In genomic region chr20:41345729-41346067, GRCh38 we compare ENCODE assay signal across 21 cellular contexts. TPM values are rescaled to one million over a fixed set of nuclear protein-coding genes. Genes with fewer than 3 reads are reported as not detected.
DNase-seq lines count a peak whose midpoint lies in the region; ATAC-seq, FAIRE-seq and TF ChIP-seq lines count a peak whose summit lies in the region.
"Had no signal": no experiment of that assay in that cellular context is flagged by ENCODE, and none has a peak within 500 bp of the region (broad histone marks: within the 10 kb centered on the region; RNA-seq: fewer than 3 reads in every experiment).

No MANE protein-coding gene starts in this region.

- H3K4me1 ChIP-seq in right cardiac atrium (ENCODE audit: control insufficient read depth, insufficient read depth, low read length): no peaks in the 10 kb centered on the region
- H3K4me1 ChIP-seq in H1 (replicated peaks in 1 of 4; ENCODE audit: control insufficient read depth in 3 of 4, insufficient read depth in 4 of 4, low read length in 3 of 4): peaks cover 0 to 7% (median 3%) of the 10 kb centered on the region in 4 experiments; a peak in 4 of 7 replicates
- H3K4me1 ChIP-seq in neuronal stem cell (ENCODE audit: control insufficient read depth in 2 of 2, insufficient read depth in 1 of 2, low read depth in 1 of 2, low read length in 2 of 2): peaks cover 3 to 10% of the 10 kb centered on the region in 2 donors
- peaks cover 34% of the 10 kb centered on the region for H3K4me1 ChIP-seq in suprapubic skin

- H4K91ac ChIP-seq in H1 (replicated peaks; ENCODE audit: insufficient read length, low read length) (no peak overlapping the region), neuronal stem cell (ENCODE audit: low read depth, low read length, poor library complexity) (no peak overlapping the region)

- no peak overlapping the region for H3K4me2 ChIP-seq in H1 (ENCODE audit: insufficient read depth in 1 of 2, low read depth in 2 of 2, low read length in 2 of 2)
- H3K4me2 ChIP-seq in neuronal stem cell (ENCODE audit: insufficient read depth, low read length, poor library complexity, severe bottlenecking): no peak overlapping the region
- H3K4me2 ChIP-seq: BLaER1 treated with 17β-estradiol and CSF1 and Interleukin-3, amounts not matched to agents 10 nM and 100 nM had no signal

- no peak overlapping the region for H3K9ac ChIP-seq in H1 (replicated peaks in 1 of 4; ENCODE audit: extremely low read depth in 1 of 4, low read depth in 3 of 4, low read length in 3 of 4)
- peak overlapping the region; percentile 61 for H3K9ac ChIP-seq in neuronal stem cell (ENCODE audit: low read depth, low read length, poor library complexity)
- H3K9ac ChIP-seq: BLaER1 treated with 17β-estradiol and CSF1 and Interleukin-3, amounts not matched to agents 10 nM and 100 nM; GM23248 had no signal

- no peaks in the 10 kb centered on the region for H3K9me3 ChIP-seq in right cardiac atrium (ENCODE audit: control insufficient read depth, low read length)
- H3K9me3 ChIP-seq in H1 (ENCODE audit: insufficient read depth in 2 of 2, low read depth in 1 of 2, low read length in 1 of 2): no peaks in the 10 kb centered on the region
- H3K9me3 ChIP-seq in neuronal stem cell (replicated peaks in 1 of 2; ENCODE audit: control insufficient read depth in 2 of 2, insufficient read depth in 1 of 2, low read depth in 1 of 2, low read length in 2 of 2): no peaks in the 10 kb centered on the region
- H3K9me3 ChIP-seq in suprapubic skin: no peaks in the 10 kb centered on the region
- H3K9me3 ChIP-seq: BLaER1 treated with 17β-estradiol and CSF1 and Interleukin-3, amounts not matched to agents 10 nM and 100 nM; HAP-1 had no signal

- no peak overlapping the region for H4K5ac ChIP-seq in H1 (ENCODE audit: insufficient read length, low read depth, low read length)

- H3K79me1 ChIP-seq in H1 (ENCODE audit: low read depth, low read length) (no peaks in the 10 kb centered on the region), neuronal stem cell (ENCODE audit: low read depth, low read length) (no peaks in the 10 kb centered on the region)

- H3K56ac ChIP-seq in H1 (replicated peaks; ENCODE audit: insufficient read length, low read depth, low read length): no peak overlapping the region

- WGBS in right cardiac atrium: 92% methylated on average over 17 of the region's 17 CpGs
- WGBS in H1 (ENCODE audit: extremely low coverage in 1 of 2, insufficient coverage in 1 of 2, insufficient read length in 1 of 2, insufficient replicate concordance in 2 of 2, low coverage in 1 of 2, low lambda C conversion rate in 2 of 2, missing lambda C conversion rate in 1 of 2), 2 experiments: 86% methylated on average over 17 of the region's 17 CpGs; no CpG with 5 or more reads in 1 of the 2 experiments
- no CpG with 5 or more reads among the region's 17 CpGs for WGBS in neuronal stem cell (ENCODE audit: extremely low coverage in 2 of 2, insufficient read length in 2 of 2, insufficient replicate concordance in 1 of 2), 2 donors
- 91% methylated on average over 16 of the region's 17 CpGs for WGBS in suprapubic skin

- H2AFZ ChIP-seq in H1 (ENCODE audit: low read length) (no peak overlapping the region), neuronal stem cell (ENCODE audit: low read length) (no peak overlapping the region)
- H2AFZ ChIP-seq: GM23248 had no signal

- no peaks in the 10 kb centered on the region; the same call in 1 of the 2 replicates for H3K23me2 ChIP-seq in H1 (ENCODE audit: low read depth, low read length)

- H3K27ac ChIP-seq in right cardiac atrium (ENCODE audit: low read length): no peak overlapping the region
- no peak overlapping the region for H3K27ac ChIP-seq in H1 (ENCODE audit: low read depth, low read length)
- H3K27ac ChIP-seq in neuronal stem cell (replicated peaks; ENCODE audit: low read length): no peak overlapping the region
- peak overlapping the region; percentile 25 for H3K27ac ChIP-seq in suprapubic skin
- H3K27ac ChIP-seq: BLaER1 treated with 17β-estradiol and CSF1 and Interleukin-3, amounts not matched to agents 10 nM and 100 nM; GM23248 had no signal

- H3K36me3 ChIP-seq in H1 (ENCODE audit: control insufficient read depth in 2 of 4, insufficient read depth in 4 of 4, low read length in 3 of 4): no peaks in the 10 kb centered on the region
- H3K36me3 ChIP-seq in neuronal stem cell (replicated peaks in 1 of 2; ENCODE audit: control insufficient read depth in 2 of 2, insufficient read depth in 2 of 2, low read length in 2 of 2): no peaks in the 10 kb centered on the region
- H3K36me3 ChIP-seq in suprapubic skin: peaks cover 44% of the 10 kb centered on the region
- H3K36me3 ChIP-seq: BLaER1 treated with 17β-estradiol and CSF1 and Interleukin-3, amounts not matched to agents 10 nM and 100 nM; HAP-1 had no signal

- H2BK15ac ChIP-seq in H1 (ENCODE audit: low read length) (no peak overlapping the region), neuronal stem cell (ENCODE audit: low read length) (no peak overlapping the region)

- TF ChIP-seq POLR2A in H1 (IDR thresholded peaks at IDR 0.05; ENCODE audit: control extremely low read depth in 1 of 2, low read depth in 2 of 2, low read length in 2 of 2) (no peak), suprapubic skin (IDR thresholded peaks at IDR 0.05) (no peak)

- POLR2A ChIA-PET in H1 (lab: Charles Lee; ENCODE audit: partially characterized antibody): no interaction called here

- no peak overlapping the region for H3K23ac ChIP-seq in H1 (ENCODE audit: insufficient read length)
- H3K23ac ChIP-seq in neuronal stem cell (ENCODE audit: low read depth, low read length, poor library complexity): no peak overlapping the region

- intact Hi-C loops in right cardiac atrium (cut with DNase I): loop anchor here in 2 of 4 donors (10.0 kb wide), 3 partner anchors 69 to 381 kb away; partner anchors contain the start of gene PLCG1 (in 1 of the 2)
- intact Hi-C loops in left cardiac atrium (cut with DNase I): loop anchor here in 1 of 2 donors (10.0 kb wide), 1 partner anchor 371 kb away; no protein-coding TSS in a partner anchor

- H2BK20ac ChIP-seq in H1 (ENCODE audit: low read length): no peak overlapping the region

- TF ChIP-seq CTCF in H1 (IDR thresholded peaks at IDR 0.05; ENCODE audit: control extremely low read depth in 1 of 3, insufficient read depth in 1 of 3, low read depth in 1 of 3, low read length in 3 of 3): no peak
- TF ChIP-seq CTCF in suprapubic skin (IDR thresholded peaks at IDR 0.05): no peak

- H3K79me2 ChIP-seq in H1 (ENCODE audit: control insufficient read depth in 1 of 2, insufficient read depth in 2 of 2, low read length in 2 of 2): no peaks in the 10 kb centered on the region

- H3K27me3 ChIP-seq in right cardiac atrium (ENCODE audit: control insufficient read depth, insufficient read depth): no peaks in the 10 kb centered on the region
- H3K27me3 ChIP-seq in H1 (replicated peaks in 1 of 4; ENCODE audit: control insufficient read depth in 3 of 4, extremely low read depth in 1 of 4, insufficient read depth in 3 of 4, low read length in 3 of 4): no peaks in the 10 kb centered on the region
- no peaks in the 10 kb centered on the region for H3K27me3 ChIP-seq in neuronal stem cell (ENCODE audit: control insufficient read depth in 3 of 3, insufficient read depth in 3 of 3, low read depth in 1 of 3, low read length in 3 of 3)
- H3K27me3 ChIP-seq in suprapubic skin: no peaks in the 10 kb centered on the region
- H3K27me3 ChIP-seq: BLaER1 treated with 17β-estradiol and CSF1 and Interleukin-3, amounts not matched to agents 10 nM and 100 nM had no signal

- 0 out of 2 replicates have a peak overlapping the region, but pooled peaks have one; percentile 11 for H2AK5ac ChIP-seq in H1 (ENCODE audit: low read depth, low read length)
- no peak overlapping the region for H2AK5ac ChIP-seq in neuronal stem cell (ENCODE audit: low read depth, low read length)

- ATAC-seq in right cardiac atrium (no peak), left cardiac atrium (no peak), GM21723 (IDR thresholded peaks at IDR 0.05; ENCODE audit: unreplicated experiment) (no peak)

- H4K20me1 ChIP-seq in H1 (replicated peaks in 1 of 2; ENCODE audit: control insufficient read depth in 1 of 2, insufficient read depth in 2 of 2, low read length in 2 of 2): peaks cover 0 to 1% of the 10 kb centered on the region in 2 experiments
- H4K20me1 ChIP-seq: BLaER1 treated with 17β-estradiol and CSF1 and Interleukin-3, amounts not matched to agents 10 nM and 100 nM had no signal

- H2BK5ac ChIP-seq in H1 (ENCODE audit: low read depth, low read length): no peak overlapping the region
- H2BK5ac ChIP-seq in neuronal stem cell (ENCODE audit: low read length): no peak overlapping the region

- H2BK12ac ChIP-seq in H1 (ENCODE audit: low read depth, low read length) (no peak overlapping the region), neuronal stem cell (ENCODE audit: low read length) (no peak overlapping the region)

- TF ChIP-seq RAD21 in H1 (IDR thresholded peaks at IDR 0.05 in 1 of 2, conservative IDR thresholded peaks at IDR 0.05 in 1 of 2; ENCODE audit: low read depth in 2 of 2, low read length in 2 of 2): no peak

- H3K14ac ChIP-seq in H1 (ENCODE audit: insufficient read length) (no peak overlapping the region), neuronal stem cell (ENCODE audit: low read length) (no peak overlapping the region)

- H3K18ac ChIP-seq in H1 (ENCODE audit: extremely low read depth, low read length) (no peak overlapping the region), neuronal stem cell (ENCODE audit: low read length) (no peak overlapping the region)

- H2BK120ac ChIP-seq in H1 (replicated peaks; ENCODE audit: low read depth, low read length) (no peak overlapping the region), neuronal stem cell (ENCODE audit: low read depth, low read length) (no peak overlapping the region)

- H3K4me3 ChIP-seq in right cardiac atrium (ENCODE audit: low read length) (no peak overlapping the region), H1 (ENCODE audit: extremely low read depth in 1 of 4, insufficient read depth in 2 of 4, low read depth in 3 of 4, low read length in 4 of 4) (no peak overlapping the region), neuronal stem cell (ENCODE audit: low read length in 2 of 2) (peak overlapping the region in 1 of 2 donors; percentile 2), suprapubic skin (no peak overlapping the region)
- H3K4me3 ChIP-seq: BLaER1 treated with 17β-estradiol and CSF1 and Interleukin-3, amounts not matched to agents 10 nM and 100 nM; GM23248; HAP-1 had no signal

- DNase-seq in right cardiac atrium (peak in 2 of 3 donors; percentile 9 to 55), left cardiac atrium (no peak), H1 (ENCODE audit: low read depth in 1 of 2, low spot score in 2 of 2) (no peak), neuronal stem cell (ENCODE audit: low spot score) (no peak), suprapubic skin (ENCODE audit: low spot score in 2 of 2) (no peak), NCI-H1105 treated with DMSO at 0.1 percent for 48 hours (lab: John Stamatoyannopoulos, UW) (no peak), NCI-H2029 treated with DMSO at 0.1 percent for 48 hours (lab: John Stamatoyannopoulos, UW) (no peak)
- DNase-seq: 8988T; ACHN; CD4-positive, CD25-positive, alpha-beta regulatory T cell; DMS153; DMS79 treated with DMSO at 0.1 percent for 48 hours; EL; HFFc6 had no signal

- no peak overlapping the region for H4K8ac ChIP-seq in H1 (ENCODE audit: extremely low read depth, insufficient read depth, low read length)
- no peak overlapping the region for H4K8ac ChIP-seq in neuronal stem cell (ENCODE audit: low read depth, low read length)

- no peak for FAIRE-seq in H1 (lab: Jason Lieb, UNC)
- FAIRE-seq: D721Med, G401.6, GM12891 had no signal

- H3K4ac ChIP-seq in H1 (replicated peaks; ENCODE audit: insufficient read length, low read depth, low read length) (no peak overlapping the region), neuronal stem cell (ENCODE audit: low read length) (no peak overlapping the region)

- CTCF ChIA-PET in H1 (lab: Charles Lee; ENCODE audit: partially characterized antibody): interaction anchor here (0.6 to 3.2 kb wide), 3 partner anchors 17 to 95 kb away, joined by 3 to 13 read pairs (median 6); no protein-coding TSS in a partner anchor

- TF ChIP-seq EP300 in H1 (IDR thresholded peaks at IDR 0.05; ENCODE audit: borderline replicate concordance in 1 of 2, low read depth in 2 of 2, low read length in 2 of 2) (no peak), suprapubic skin (IDR thresholded peaks at IDR 0.05) (no peak)

RNA-seq across cellular contexts. Expression of gene LPIN3, which starts 5.1 kb away (rescaled TPM):
- 10 to 100 TPM in 3 of 4 donors, 1 to 10 TPM in 1; 9.3 to 14.8 (median 13.2) TPM for total RNA-seq in right cardiac atrium
- polyA plus RNA-seq in right cardiac atrium: 18.2 TPM
- 10 to 100 TPM; 12.1 to 12.9 TPM for total RNA-seq in left cardiac atrium
- 3.1 and 3.7 TPM in 2 replicates for total RNA-seq in H1 (2021; fragmentation: NEBNext Ultra II Directional; extraction: Animal tissue kit (Norgen Biotek cat#: 25700))
- polyA plus RNA-seq in H1 (2011; rRNA removed): 3.9 and 5.1 TPM in 2 replicates
- 5.4 TPM for polyA plus RNA-seq in H1 (2011; cell fraction: cytosol; rRNA removed)
- polyA plus RNA-seq in H1 (2011; cell fraction: nucleus; rRNA removed): 41.9 TPM
- polyA plus RNA-seq in H1 (2012, experiment 1 of 2): 3.7 to 5.9 TPM (median 5.6 TPM) in 4 replicates
- 3.7 TPM for polyA plus RNA-seq in H1 (2012, experiment 2 of 2)
- 4.0 TPM for polyA plus RNA-seq in H1 (2013, experiment 1 of 2)
- 4.1 TPM for polyA plus RNA-seq in H1 (2013, experiment 2 of 2)
- polyA minus RNA-seq in H1 (2011; rRNA and poly(A)+ RNA removed): 3.3 and 3.7 TPM in 2 replicates
- 2.3 TPM for polyA minus RNA-seq in H1 (2011; cell fraction: cytosol; rRNA and poly(A)+ RNA removed)
- 10.7 TPM for polyA minus RNA-seq in H1 (2011; cell fraction: nucleus; rRNA and poly(A)+ RNA removed)
- polyA plus RNA-seq in neuronal stem cell (2013, experiment 1 of 2): 3.8 TPM
- polyA plus RNA-seq in neuronal stem cell (2013, experiment 2 of 2): 3.5 TPM
- 100 to 1,000 TPM in 1 of 4 donors, 10 to 100 TPM in 3; 74.6 to 213 (median 85.2) TPM for total RNA-seq in suprapubic skin

RNA-seq across cellular contexts. Expression of gene EMILIN3, which starts 20.9 kb away (rescaled TPM):
- 1 to 10 TPM; 2.1 to 7.4 (median 5.5) TPM for total RNA-seq in right cardiac atrium
- polyA plus RNA-seq in right cardiac atrium: 4.3 TPM
- total RNA-seq in left cardiac atrium: 1 to 10 TPM in 1 of 2 donors, under 1 TPM in 1; 0.44 to 3.4 TPM
- 3.5 and 3.8 TPM in 2 replicates for total RNA-seq in H1 (2021; fragmentation: NEBNext Ultra II Directional; extraction: Animal tissue kit (Norgen Biotek cat#: 25700))
- 5.2 TPM in 2 replicates for polyA plus RNA-seq in H1 (2011; rRNA removed)
- 5.3 TPM for polyA plus RNA-seq in H1 (2011; cell fraction: cytosol; rRNA removed)
- 7.2 TPM for polyA plus RNA-seq in H1 (2011; cell fraction: nucleus; rRNA removed)
- polyA plus RNA-seq in H1 (2012, experiment 1 of 2): 2.5 to 5.5 TPM (median 4.5 TPM) in 4 replicates
- 4.1 TPM for polyA plus RNA-seq in H1 (2012, experiment 2 of 2)
- polyA plus RNA-seq in H1 (2013, experiment 1 of 2): 3.9 TPM
- polyA plus RNA-seq in H1 (2013, experiment 2 of 2): 3.8 TPM
- 5.0 and 5.7 TPM in 2 replicates for polyA minus RNA-seq in H1 (2011; rRNA and poly(A)+ RNA removed)
- 4.8 TPM for polyA minus RNA-seq in H1 (2011; cell fraction: cytosol; rRNA and poly(A)+ RNA removed)
- polyA minus RNA-seq in H1 (2011; cell fraction: nucleus; rRNA and poly(A)+ RNA removed): 4.5 TPM
- 5.3 TPM for polyA plus RNA-seq in neuronal stem cell (2013, experiment 1 of 2)
- polyA plus RNA-seq in neuronal stem cell (2013, experiment 2 of 2): 5.2 TPM
- total RNA-seq in suprapubic skin: 1 to 10 TPM; 4.4 to 7.5 (median 5.7) TPM
- total RNA-seq: CD4-positive, CD25-positive, alpha-beta regulatory T cell; GM23248; HFFc6 had no signal
- polyA plus RNA-seq: CD4-positive, CD25-positive, alpha-beta regulatory T cell; GM23248 had no signal

RNA-seq across cellular contexts. Expression of gene ZHX3, which starts 28.2 kb away (rescaled TPM):
- total RNA-seq in right cardiac atrium: 10 to 100 TPM; 32.5 to 39.7 (median 35.6) TPM
- 11.6 TPM for polyA plus RNA-seq in right cardiac atrium
- total RNA-seq in left cardiac atrium: 10 to 100 TPM; 32.8 to 34.2 TPM
- 5.9 and 7.8 TPM in 2 replicates for total RNA-seq in H1 (2021; fragmentation: NEBNext Ultra II Directional; extraction: Animal tissue kit (Norgen Biotek cat#: 25700))
- 1.00 and 1.8 TPM in 2 replicates for polyA plus RNA-seq in H1 (2011; rRNA removed)
- polyA plus RNA-seq in H1 (2011; cell fraction: cytosol; rRNA removed): 1.8 TPM
- 3.5 TPM for polyA plus RNA-seq in H1 (2011; cell fraction: nucleus; rRNA removed)
- polyA plus RNA-seq in H1 (2012, experiment 1 of 2): 1.9 to 3.3 TPM (median 2.3 TPM) in 4 replicates
- polyA plus RNA-seq in H1 (2012, experiment 2 of 2): 0.42 TPM
- polyA plus RNA-seq in H1 (2013, experiment 1 of 2): 2.4 TPM
- 2.3 TPM for polyA plus RNA-seq in H1 (2013, experiment 2 of 2)
- 6.3 and 6.4 TPM in 2 replicates for polyA minus RNA-seq in H1 (2011; rRNA and poly(A)+ RNA removed)
- 1.5 TPM for polyA minus RNA-seq in H1 (2011; cell fraction: cytosol; rRNA and poly(A)+ RNA removed)
- 4.8 TPM for polyA minus RNA-seq in H1 (2011; cell fraction: nucleus; rRNA and poly(A)+ RNA removed)
- polyA plus RNA-seq in neuronal stem cell (2013, experiment 1 of 2): 4.7 TPM
- 4.6 TPM for polyA plus RNA-seq in neuronal stem cell (2013, experiment 2 of 2)
- 10 to 100 TPM; 19.2 to 32.9 (median 31.4) TPM for total RNA-seq in suprapubic skin

Comparison
In these comparisons a context has a peak if more than half of its experiments do, and no peak if none do; other contexts are left out.
1. DNase-seq: peak in right cardiac atrium (2 of 3); none in left cardiac atrium (single experiment), H1 (0 of 2), neuronal stem cell (single experiment), suprapubic skin (0 of 2), NCI-H1105 treated with DMSO at 0.1 percent for 48 hours (single experiment) and NCI-H2029 treated with DMSO at 0.1 percent for 48 hours (single experiment).
2. RNA of gene LPIN3, which starts 5.1 kb away (total RNA-seq): 74.6 to 213 TPM in suprapubic skin; 9.3 to 14.8 TPM in right cardiac atrium, 12.1 to 12.9 TPM in left cardiac atrium and 3.1 to 3.7 TPM in H1; every median in the first group is over 4 times any median in the second.